Comparison of ENCODE assay signal across 8 cellular contexts in genomic region chr4:6674500-6675149, GRCh38. TPM values are rescaled to one million over a fixed set of nuclear protein-coding genes. Genes with fewer than 3 reads are reported as not detected.
DNase-seq lines count a peak whose midpoint lies in the region; ATAC-seq and TF ChIP-seq lines count a peak whose summit lies in the region.

No MANE protein-coding gene starts in this region.

- H3K9me3 ChIP-seq in body of pancreas, result no peaks in the 10 kb centered on the region

- peak overlapping the region in 3 of 4 donors; percentile 64 to 86 (median 73) for H3K27ac ChIP-seq in body of pancreas

- no peaks in the 10 kb centered on the region for H3K27me3 ChIP-seq in body of pancreas

- peak in 5 of 7 experiments; percentile 19 to 54 (median 43) for TF ChIP-seq CTCF in body of pancreas (IDR thresholded peaks at IDR 0.05)

- peak overlapping the region; percentile 91 for H3K4me3 ChIP-seq in GM08714 (ENCODE audit: low read length)
- H3K4me3 ChIP-seq in Jurkat, Clone E6-1 (ENCODE audit: low read length), result peak overlapping the region; percentile 81
- peak overlapping the region; percentile 5 to 47 for H3K4me3 ChIP-seq in body of pancreas

- DNase-seq in Jurkat, Clone E6-1 (ENCODE audit: low read depth, low spot score), result peak; percentile 82
- peak; percentile 62 for DNase-seq in T follicular helper cell (ENCODE audit: low read depth)
- peak; percentile 44 to 61 (median 48) for DNase-seq in body of pancreas
- DNase-seq in kidney glomerular epithelial cell (lab: John Stamatoyannopoulos, UW), result peak; percentile 52
- DNase-seq in stimulated activated CD4-positive, alpha-beta T cell treated with anti-CD3 and anti-CD28 coated beads, Interleukin-4, amount 100 ng/mL, for 24 hours, result peak; percentile 74
- DNase-seq in hippocampal formation (lab: John Stamatoyannopoulos, UW), result no peak

- no peak for TF ChIP-seq POLR2A in body of pancreas (IDR thresholded peaks at IDR 0.05)

- H3K4me1 ChIP-seq in body of pancreas, result peaks cover 36% of the 10 kb centered on the region

- 5 to 11% methylated on average over 21 to 40 of the region's 40 CpGs for WGBS in body of pancreas, 2 donors

- no peaks in the 10 kb centered on the region for H3K36me3 ChIP-seq in body of pancreas (replicated peaks in 1 of 2; ENCODE audit: insufficient read depth in 1 of 2, low read depth in 2 of 2)

- ATAC-seq in GM21737 (IDR thresholded peaks at IDR 0.05; ENCODE audit: unreplicated experiment) (peak; percentile 38), body of pancreas (peak; percentile 30)

- intact Hi-C loops in body of pancreas (cut with DNase I), result no loop called here

RNA-seq across cellular contexts. Expression of gene S100P, which starts 19.1 kb away (rescaled TPM):
- not detected for polyA plus RNA-seq in Jurkat, Clone E6-1 (2012; ENCODE audit: insufficient read depth, insufficient read length)
- total RNA-seq in body of pancreas, result 1 to 10 TPM in 1 of 2 donors, not detected in 1; 1.0 TPM

RNA-seq across cellular contexts. Expression of gene MRFAP1, which starts 34.1 kb away (rescaled TPM):
- polyA plus RNA-seq in Jurkat, Clone E6-1 (2012; ENCODE audit: insufficient read depth, insufficient read length), result 228 TPM
- total RNA-seq in body of pancreas, result 100 to 1,000 TPM in 1 of 2 donors, 10 to 100 TPM in 1; 97.9 to 115 TPM

RNA-seq across cellular contexts. Expression of gene MRFAP1L1, which starts 35.0 kb away (rescaled TPM):
- polyA plus RNA-seq in Jurkat, Clone E6-1 (2012; ENCODE audit: insufficient read depth, insufficient read length), result 58.2 TPM
- total RNA-seq in body of pancreas, result 10 to 100 TPM; 34.3 to 44.1 TPM

RNA-seq across cellular contexts. Expression of gene BLOC1S4, which starts 41.3 kb away (rescaled TPM):
- 10.1 TPM for polyA plus RNA-seq in Jurkat, Clone E6-1 (2012; ENCODE audit: insufficient read depth, insufficient read length)
- 10 to 100 TPM; 16.5 to 17.1 TPM for total RNA-seq in body of pancreas

Comparison
In these comparisons a context has a peak if more than half of its experiments do, and no peak if none do; other contexts are left out.
1. H3K4me3 ChIP-seq: peak in every context shown above with its lines; median percentile 91 in GM08714; 81 in Jurkat, Clone E6-1; 26 in body of pancreas.
2. DNase-seq: peak in Jurkat, Clone E6-1 (single experiment), T follicular helper cell (single experiment), body of pancreas (4 of 4), kidney glomerular epithelial cell (single experiment) and stimulated activated CD4-positive, alpha-beta T cell treated with anti-CD3 and anti-CD28 coated beads, Interleukin-4, amount 100 ng/mL, for 24 hours (single experiment); none in hippocampal formation (0 of 2).